6 cellular contexts compared by ENCODE assay signal in genomic region chr19:6393982-6394412, GRCh38. TPM values are rescaled to one million over a fixed set of nuclear protein-coding genes. Genes with fewer than 3 reads are reported as not detected.
DNase-seq lines count a peak whose midpoint lies in the region; ATAC-seq lines count a peak whose summit lies in the region.

No MANE protein-coding gene starts in this region.

- no peaks in the 10 kb centered on the region for H3K9me3 ChIP-seq in mononuclear cell (ENCODE audit: low read depth, low read length)

- ATAC-seq in HG03066 (IDR thresholded peaks at IDR 0.05; ENCODE audit: low read depth, unreplicated experiment) (peak; percentile 22), GM18520 (IDR thresholded peaks at IDR 0.05; ENCODE audit: unreplicated experiment) (no peak)
- ATAC-seq in activated T-cell treated with anti-CD3 and anti-CD28 coated beads, Interleukin-2, amount 50 U/mL, for 4 hours, result no peak

- H3K36me3 Mint-ChIP-seq in activated T-cell treated with anti-CD3 and anti-CD28 coated beads, Interleukin-2, amount 50 U/mL, for 4 hours (ENCODE audit: insufficient read depth), result peaks cover 4% of the 10 kb centered on the region

- peak overlapping the region; percentile 88 for H3K4me3 ChIP-seq in mononuclear cell (ENCODE audit: low read length)

- H3K4me1 Mint-ChIP-seq in activated T-cell treated with anti-CD3 and anti-CD28 coated beads, Interleukin-2, amount 50 U/mL, for 4 hours (ENCODE audit: low read depth), result peaks cover 24% of the 10 kb centered on the region

- H3K4me3 Mint-ChIP-seq in activated T-cell treated with anti-CD3 and anti-CD28 coated beads, Interleukin-2, amount 50 U/mL, for 4 hours, result peak overlapping the region; percentile 96

- H3K9me3 Mint-ChIP-seq in activated T-cell treated with anti-CD3 and anti-CD28 coated beads, Interleukin-2, amount 50 U/mL, for 4 hours, result no peaks in the 10 kb centered on the region

- H3K27me3 Mint-ChIP-seq in activated T-cell treated with anti-CD3 and anti-CD28 coated beads, Interleukin-2, amount 50 U/mL, for 4 hours (ENCODE audit: low read depth), result no peaks in the 10 kb centered on the region

- H3K27me3 ChIP-seq in mononuclear cell (ENCODE audit: insufficient read depth, low read length), result no peaks in the 10 kb centered on the region

- DNase-seq in activated T-cell treated with anti-CD3 and anti-CD28 coated beads, Interleukin-2, amount 50 U/mL, for 4 hours, result peak; percentile 67
- DNase-seq in NCI-H1417 treated with DMSO at 0.1 percent for 48 hours (lab: John Stamatoyannopoulos, UW) (no peak), G401 (ENCODE audit: low spot score) (no peak)

- H3K4me1 ChIP-seq in mononuclear cell (ENCODE audit: insufficient read depth, low read length), result peaks cover 19% of the 10 kb centered on the region

- in situ Hi-C loops in G401 (cut with HindIII; ENCODE audit: low sequenced_read_pairs), result no loop called here

RNA-seq across cellular contexts. Expression of gene GTF2F1, which starts 1.0 kb away (rescaled TPM):
- total RNA-seq in activated T-cell treated with anti-CD3 and anti-CD28 coated beads, Interleukin-2, amount 50 U/mL, for 4 hours, result 10 to 100 TPM; 68.6 to 77.9 (median 75.1) TPM
- total RNA-seq in mononuclear cell, result 35.5 TPM
- total RNA-seq in G401 (2014; rRNA removed; shearing (Covaris generic)), result 147 and 163 TPM in 2 replicates

RNA-seq across cellular contexts. Expression of gene PSPN, which starts 18.3 kb away (rescaled TPM):
- 1 to 10 TPM; 1.4 to 1.9 (median 1.4) TPM for total RNA-seq in activated T-cell treated with anti-CD3 and anti-CD28 coated beads, Interleukin-2, amount 50 U/mL, for 4 hours
- total RNA-seq in mononuclear cell, result 1.0 TPM
- total RNA-seq in G401 (2014; rRNA removed; shearing (Covaris generic)), result 1.1 and 1.4 TPM in 2 replicates

RNA-seq across cellular contexts. Expression of gene ALKBH7, which starts 21.4 kb away (rescaled TPM):
- 10 to 100 TPM; 28.8 to 37.7 (median 36.3) TPM for total RNA-seq in activated T-cell treated with anti-CD3 and anti-CD28 coated beads, Interleukin-2, amount 50 U/mL, for 4 hours
- 45.4 TPM for total RNA-seq in mononuclear cell
- 105 and 149 TPM in 2 replicates for total RNA-seq in G401 (2014; rRNA removed; shearing (Covaris generic))

RNA-seq across cellular contexts. Expression of gene KHSRP, which starts 30.6 kb away (rescaled TPM):
- total RNA-seq in activated T-cell treated with anti-CD3 and anti-CD28 coated beads, Interleukin-2, amount 50 U/mL, for 4 hours, result 100 to 1,000 TPM; 513 to 596 (median 530) TPM
- total RNA-seq in mononuclear cell, result 65.9 TPM
- 170 and 189 TPM in 2 replicates for total RNA-seq in G401 (2014; rRNA removed; shearing (Covaris generic))

RNA-seq across cellular contexts. Expression of gene CLPP, which starts 32.7 kb away (rescaled TPM):
- total RNA-seq in activated T-cell treated with anti-CD3 and anti-CD28 coated beads, Interleukin-2, amount 50 U/mL, for 4 hours, result 100 to 1,000 TPM; 228 to 249 (median 237) TPM
- 31.3 TPM for total RNA-seq in mononuclear cell
- total RNA-seq in G401 (2014; rRNA removed; shearing (Covaris generic)), result 145 and 195 TPM in 2 replicates
